1 cellular context compared by ENCODE assay signal in the genomic region with DNA sequence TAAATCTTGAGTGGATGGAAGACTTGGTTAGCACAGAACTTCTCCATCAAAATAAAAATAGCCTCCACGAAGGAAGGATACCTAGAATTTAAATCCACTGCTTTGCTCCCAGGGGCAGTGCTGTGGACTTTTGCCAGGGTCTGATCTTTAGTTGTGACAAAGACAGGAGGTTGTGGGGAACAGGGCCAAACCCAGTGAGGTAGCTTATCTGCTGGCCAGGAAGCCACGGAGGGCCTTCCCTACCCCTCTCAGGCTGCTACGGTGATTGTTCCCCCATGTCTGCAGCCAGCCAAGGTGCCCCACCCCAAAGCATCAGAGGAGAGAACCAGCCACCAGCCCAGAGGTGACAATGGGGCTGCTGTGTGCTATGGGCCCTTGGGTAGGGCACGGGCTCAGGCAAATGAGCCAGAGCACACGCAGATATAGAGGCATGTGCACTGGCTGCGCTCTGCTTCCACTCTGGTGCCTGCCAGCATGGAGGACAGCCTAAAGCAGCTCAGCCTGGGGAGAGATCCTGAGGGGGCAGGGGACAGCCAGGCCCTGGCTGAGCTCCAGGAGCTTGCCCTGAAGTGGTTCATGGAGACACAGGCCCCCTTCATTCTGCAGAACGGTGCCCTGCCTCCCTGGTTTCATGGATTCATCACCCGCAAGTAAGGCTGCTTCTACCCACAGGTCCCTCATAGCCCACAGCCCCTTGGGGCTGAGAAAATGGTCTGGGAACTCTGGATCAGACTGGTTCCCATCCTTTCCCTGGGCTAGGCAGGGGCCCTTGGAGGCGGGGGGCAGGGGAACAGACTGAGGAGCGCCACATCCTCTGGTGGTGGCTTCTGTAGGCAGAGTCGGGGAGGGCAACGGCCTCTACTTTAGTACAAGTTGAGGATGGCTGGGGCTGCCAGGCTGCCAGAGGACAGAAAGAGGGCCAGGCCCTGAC.
TF ChIP-seq lines count a peak whose summit lies in the region.

Gene SH2D7, plus strand, starts transcription at position 451 of the 931 bp plus-strand sequence. Its CDS starts 24 bp downstream, at position 475.

TF ChIP-seq in SK-N-SH, 30 proteins besides CTCF, POLR2A, EP300 and RAD21 (continued from another document):
- TF ChIP-seq, protein P1, sequence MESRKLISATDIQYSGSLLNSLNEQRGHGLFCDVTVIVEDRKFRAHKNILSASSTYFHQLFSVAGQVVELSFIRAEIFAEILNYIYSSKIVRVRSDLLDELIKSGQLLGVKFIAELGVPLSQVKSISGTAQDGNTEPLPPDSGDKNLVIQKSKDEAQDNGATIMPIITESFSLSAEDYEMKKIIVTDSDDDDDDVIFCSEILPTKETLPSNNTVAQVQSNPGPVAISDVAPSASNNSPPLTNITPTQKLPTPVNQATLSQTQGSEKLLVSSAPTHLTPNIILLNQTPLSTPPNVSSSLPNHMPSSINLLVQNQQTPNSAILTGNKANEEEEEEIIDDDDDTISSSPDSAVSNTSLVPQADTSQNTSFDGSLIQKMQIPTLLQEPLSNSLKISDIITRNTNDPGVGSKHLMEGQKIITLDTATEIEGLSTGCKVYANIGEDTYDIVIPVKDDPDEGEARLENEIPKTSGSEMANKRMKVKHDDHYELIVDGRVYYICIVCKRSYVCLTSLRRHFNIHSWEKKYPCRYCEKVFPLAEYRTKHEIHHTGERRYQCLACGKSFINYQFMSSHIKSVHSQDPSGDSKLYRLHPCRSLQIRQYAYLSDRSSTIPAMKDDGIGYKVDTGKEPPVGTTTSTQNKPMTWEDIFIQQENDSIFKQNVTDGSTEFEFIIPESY (IDR thresholded peaks at IDR 0.05; ENCODE audit: borderline replicate concordance, low read depth): no peak
- TF ChIP-seq GABPA (IDR thresholded peaks at IDR 0.05; ENCODE audit: low read depth): no peak
- no peak for TF ChIP-seq JUND (IDR thresholded peaks at IDR 0.05)
- TF ChIP-seq MXI1 (IDR thresholded peaks at IDR 0.05; ENCODE audit: low read depth, low read length): no peak
- TF ChIP-seq, protein P2, sequence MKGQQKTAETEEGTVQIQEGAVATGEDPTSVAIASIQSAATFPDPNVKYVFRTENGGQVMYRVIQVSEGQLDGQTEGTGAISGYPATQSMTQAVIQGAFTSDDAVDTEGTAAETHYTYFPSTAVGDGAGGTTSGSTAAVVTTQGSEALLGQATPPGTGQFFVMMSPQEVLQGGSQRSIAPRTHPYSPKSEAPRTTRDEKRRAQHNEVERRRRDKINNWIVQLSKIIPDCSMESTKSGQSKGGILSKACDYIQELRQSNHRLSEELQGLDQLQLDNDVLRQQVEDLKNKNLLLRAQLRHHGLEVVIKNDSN (IDR thresholded peaks at IDR 0.05; ENCODE audit: borderline replicate concordance, low read depth): no peak
- TF ChIP-seq, protein P3, sequence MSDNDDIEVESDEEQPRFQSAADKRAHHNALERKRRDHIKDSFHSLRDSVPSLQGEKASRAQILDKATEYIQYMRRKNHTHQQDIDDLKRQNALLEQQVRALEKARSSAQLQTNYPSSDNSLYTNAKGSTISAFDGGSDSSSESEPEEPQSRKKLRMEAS (IDR thresholded peaks at IDR 0.05; ENCODE audit: low read depth): no peak
- TF ChIP-seq SMC3 (IDR thresholded peaks at IDR 0.05; ENCODE audit: low read depth, low read length): no peak
- no peak for TF ChIP-seq TAF1 (IDR thresholded peaks at IDR 0.05; ENCODE audit: borderline replicate concordance, low read depth, low read length)
- no peak for TF ChIP-seq EZH2phosphoT487 (IDR thresholded peaks at IDR 0.05; ENCODE audit: borderline replicate concordance, low read depth)
- TF ChIP-seq RFX5 (IDR thresholded peaks at IDR 0.05; ENCODE audit: low read length): no peak
- no peak for TF ChIP-seq RXRA (IDR thresholded peaks at IDR 0.05; ENCODE audit: borderline replicate concordance, low read depth)
- no peak for TF ChIP-seq NFIC (IDR thresholded peaks at IDR 0.05; ENCODE audit: borderline replicate concordance)
- TF ChIP-seq CHD2 (IDR thresholded peaks at IDR 0.05; ENCODE audit: low read length, partially characterized antibody): no peak
- TF ChIP-seq POLR2AphosphoS5 (IDR thresholded peaks at IDR 0.05; ENCODE audit: low read depth, low read length): no peak
